ENCODE assay signal across 14 cellular contexts in the genomic region with DNA sequence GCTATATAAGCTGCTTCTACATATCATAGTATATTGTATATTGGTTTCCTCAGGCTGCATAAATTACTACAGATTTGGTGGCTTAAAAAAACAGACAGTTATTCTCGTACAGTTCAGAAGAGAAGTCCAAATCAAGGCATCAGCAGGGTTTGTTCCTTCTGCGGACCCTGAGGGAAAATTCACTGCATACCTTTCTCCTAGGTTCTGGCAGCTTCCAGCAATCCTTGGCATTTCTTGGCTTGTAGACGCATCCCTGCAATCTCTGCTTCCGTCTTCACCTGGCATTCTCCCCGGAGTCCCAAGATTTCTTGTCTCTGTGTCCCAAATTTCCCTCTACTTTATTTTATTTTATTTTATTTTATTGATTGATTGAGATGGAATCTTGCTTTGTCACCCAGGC.
"Had no signal": no experiment of that assay in that cellular context is flagged by ENCODE, and none has a peak within 500 bp of the region (broad histone marks: within the 10 kb centered on the region; RNA-seq: fewer than 3 reads in every experiment).

No MANE protein-coding gene starts in this region.

- H3K36me3 ChIP-seq: left ventricle myocardium inferior, neutrophil, right lobe of liver, spleen, tibial artery had no signal

- H3K4me3 ChIP-seq: left ventricle myocardium inferior, right lobe of liver, spleen, tibial artery had no signal

- H3K4me1 ChIP-seq: right lobe of liver had no signal

- ATAC-seq: right lobe of liver; stimulated activated memory B cell treated with anti-CD40 and anti-IgM and Interleukin-4, amounts not matched to agents 10 μg/mL and 1 μg/mL and 100 μg/mL, for 72 hours had no signal

- H3K27ac ChIP-seq: left ventricle myocardium inferior, neutrophil, right lobe of liver, spleen, tibial artery had no signal

- H3K27me3 ChIP-seq: neutrophil, right lobe of liver, spleen, tibial artery had no signal

- H3K9me3 ChIP-seq: left ventricle myocardium inferior, neutrophil, right lobe of liver, spleen, tibial artery had no signal

- DNase-seq: activated CD4-positive, alpha-beta T cell treated with anti-CD3 and anti-CD28 coated beads, Interleukin-2, amount 50 U/mL, for 4 hours; activated CD4-positive, CD25-positive, alpha-beta regulatory T cell treated with anti-CD3 and anti-CD28 coated beads, Interleukin-2, amount 50 U/mL, for 72 hours; activated effector memory CD4-positive, alpha-beta T cell treated with Interleukin-2 at 50 U/mL for 16 hours; activated T-cell treated with anti-CD3 and anti-CD28 coated beads, Interleukin-2, amount 50 U/mL, for 1 hour; amygdala; kidney; left ventricle myocardium inferior; posterior cingulate gyrus; right lobe of liver; spleen; stimulated activated CD4-positive, alpha-beta T cell treated with anti-CD3 and anti-CD28 coated beads, Interleukin-1b, Interleukin-23, amount 100 ng/mL, for 48 hours; tibial artery had no signal
